8 cellular contexts compared by ENCODE assay signal in the genomic region with DNA sequence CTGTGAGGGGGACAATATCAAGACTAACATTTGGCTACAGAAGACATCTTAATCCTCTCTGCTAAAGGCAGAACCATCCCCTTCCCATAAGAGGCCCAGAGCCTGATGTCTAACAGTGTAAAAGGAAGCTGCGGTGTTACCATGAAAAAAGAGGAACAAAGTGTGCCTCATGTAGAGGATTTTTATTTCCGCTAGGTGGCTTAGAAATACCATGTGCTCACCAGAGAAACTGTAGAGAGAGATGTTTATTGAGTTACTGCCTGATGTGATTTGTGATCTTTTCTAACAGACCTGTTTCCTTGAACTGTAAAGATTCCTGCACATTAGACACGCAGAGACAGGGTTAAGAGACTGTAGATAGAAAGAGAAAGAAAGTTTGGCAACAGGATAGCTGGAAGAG. TPM values are rescaled to one million over a fixed set of nuclear protein-coding genes. Genes with fewer than 3 reads are reported as not detected.
A peak's percentile ranks its signal among the peaks of the same experiment; 100 is the strongest.
DNase-seq lines count a peak whose midpoint lies in the region; ATAC-seq and TF ChIP-seq lines count a peak whose summit lies in the region.
"Had no signal": no experiment of that assay in that cellular context is flagged by ENCODE, and none has a peak within 500 bp of the region (broad histone marks: within the 10 kb centered on the region; RNA-seq: fewer than 3 reads in every experiment).

No MANE protein-coding gene starts in this region.

- H3K9ac ChIP-seq in liver (ENCODE audit: low read depth in 1 of 2, low read length in 2 of 2): no peak overlapping the region

- TF ChIP-seq CTCF in RWPE1 (conservative IDR thresholded peaks at IDR 0.05; ENCODE audit: low read depth) (peak; percentile 30), liver (IDR thresholded peaks at IDR 0.05; ENCODE audit: low read depth, low read length, missing input control) (peak; percentile 27), heart left ventricle (IDR thresholded peaks at IDR 0.05) (peak in 3 of 12 donors; percentile 9 to 17 (median 12))

- H3K27me3 Mint-ChIP-seq in activated CD4-positive, alpha-beta memory T cell treated with anti-CD3 and anti-CD28 coated beads, Interleukin-2, amount 10 ng/mL, durations not matched to agents 7 days and 5 days: peaks cover 12% of the 10 kb centered on the region

- TF ChIP-seq POLR2A in GM18505 (IDR thresholded peaks at IDR 0.05; ENCODE audit: borderline replicate concordance, extremely low read depth, insufficient read depth, insufficient read length) (no peak), heart left ventricle (IDR thresholded peaks at IDR 0.05) (no peak)

- peak; percentile 44 to 52 for TF ChIP-seq RAD21 in liver (IDR thresholded peaks at IDR 0.05)

- no peak overlapping the region for H3K4me3 Mint-ChIP-seq in activated CD4-positive, alpha-beta memory T cell treated with anti-CD3 and anti-CD28 coated beads, Interleukin-2, amount 10 ng/mL, durations not matched to agents 7 days and 5 days

- H3K9me3 ChIP-seq in liver (ENCODE audit: control insufficient read depth in 4 of 4, low read length in 3 of 4): no peaks in the 10 kb centered on the region
- H3K9me3 ChIP-seq in heart left ventricle: no peaks in the 10 kb centered on the region
- H3K9me3 ChIP-seq: SJSA1 had no signal

- peak; percentile 9 for DNase-seq in RWPE1 (ENCODE audit: low spot score)
- no peak for DNase-seq in heart left ventricle
- no peak for DNase-seq in activated CD4-positive, alpha-beta memory T cell treated with anti-CD3 and anti-CD28 coated beads, Interleukin-2, amount 10 ng/mL, durations not matched to agents 7 days and 5 days
- no peak for DNase-seq in glomerular visceral epithelial cell (ENCODE audit: extremely low spot score)

- H3K27me3 ChIP-seq in liver (ENCODE audit: control insufficient read depth in 4 of 4, insufficient read depth in 4 of 4, low read length in 3 of 4): no peaks in the 10 kb centered on the region
- no peaks in the 10 kb centered on the region for H3K27me3 ChIP-seq in heart left ventricle
- H3K27me3 ChIP-seq: SJSA1 had no signal

- H3K4me1 Mint-ChIP-seq in activated CD4-positive, alpha-beta memory T cell treated with anti-CD3 and anti-CD28 coated beads, Interleukin-2, amount 10 ng/mL, durations not matched to agents 7 days and 5 days: peaks cover 14% of the 10 kb centered on the region

- POLR2A ChIA-PET in RWPE1 (lab: Yijun Ruan, JAX; ENCODE audit: low non-redundant PET): no interaction called here
- POLR2A ChIA-PET in activated CD4-positive, alpha-beta memory T cell treated with anti-CD3 and anti-CD28 coated beads, Interleukin-2, amount 10 ng/mL, durations not matched to agents 7 days and 5 days (lab: Charles Lee): no interaction called here

- H3K4me1 ChIP-seq in liver (ENCODE audit: control insufficient read depth in 4 of 4, insufficient read depth in 4 of 4, low read length in 3 of 4) (no peaks in the 10 kb centered on the region), heart left ventricle (peaks cover 0 to 4% (median 0%) of the 10 kb centered on the region in 12 donors)
- H3K4me1 ChIP-seq: SJSA1 had no signal

- H3K27ac ChIP-seq in RWPE1 (no peak overlapping the region), liver (ENCODE audit: low read depth in 1 of 2, low read length in 2 of 2) (no peak overlapping the region), heart left ventricle (no peak overlapping the region)
- H3K27ac ChIP-seq: SJSA1 had no signal

- no peaks in the 10 kb centered on the region for H3K9me3 Mint-ChIP-seq in activated CD4-positive, alpha-beta memory T cell treated with anti-CD3 and anti-CD28 coated beads, Interleukin-2, amount 10 ng/mL, durations not matched to agents 7 days and 5 days

- no peak overlapping the region for H3K27ac Mint-ChIP-seq in activated CD4-positive, alpha-beta memory T cell treated with anti-CD3 and anti-CD28 coated beads, Interleukin-2, amount 10 ng/mL, durations not matched to agents 7 days and 5 days

- H3K4me3 ChIP-seq in liver (ENCODE audit: low read depth in 1 of 3, low read length in 3 of 3) (no peak overlapping the region), heart left ventricle (no peak overlapping the region)
- H3K4me3 ChIP-seq: SJSA1 had no signal

- CTCF ChIA-PET in RWPE1 (lab: Yijun Ruan, JAX): interaction anchor here (0.6 kb wide), 1 partner anchor 51 kb away, joined by 3 read pairs; no protein-coding TSS in a partner anchor
- CTCF ChIA-PET in activated CD4-positive, alpha-beta memory T cell treated with anti-CD3 and anti-CD28 coated beads, Interleukin-2, amount 10 ng/mL, durations not matched to agents 7 days and 5 days (lab: Charles Lee): interaction anchor here (1.7 kb wide), 1 partner anchor 150 kb away, joined by 6 read pairs; no protein-coding TSS in a partner anchor

- intact Hi-C loops in heart left ventricle (cut with DNase I): no loop called here

- 50% methylated on average over 3 of the region's 3 CpGs for WGBS in liver
- 32 to 55% (median 45%) methylated on average over 3 of the region's 3 CpGs for WGBS in heart left ventricle, 4 donors

- peak; percentile 81 for ATAC-seq in GM18505 (IDR thresholded peaks at IDR 0.05; ENCODE audit: unreplicated experiment)
- ATAC-seq in HG02870 (IDR thresholded peaks at IDR 0.05; ENCODE audit: unreplicated experiment): peak; percentile 71
- no peak for ATAC-seq in heart left ventricle

- H3K36me3 ChIP-seq in liver (ENCODE audit: control insufficient read depth in 4 of 4, insufficient read depth in 3 of 4, low read depth in 1 of 4, low read length in 3 of 4) (no peaks in the 10 kb centered on the region), heart left ventricle (no peaks in the 10 kb centered on the region)
- H3K36me3 ChIP-seq: SJSA1 had no signal

- no peaks in the 10 kb centered on the region for H3K36me3 Mint-ChIP-seq in activated CD4-positive, alpha-beta memory T cell treated with anti-CD3 and anti-CD28 coated beads, Interleukin-2, amount 10 ng/mL, durations not matched to agents 7 days and 5 days (ENCODE audit: low read depth)

TF ChIP-seq in liver, 16 proteins besides CTCF, POLR2A, EP300 and RAD21:
- TF ChIP-seq EGR1 (IDR thresholded peaks at IDR 0.05; ENCODE audit: low read depth in 2 of 2) (no peak), JUND (IDR thresholded peaks at IDR 0.05) (no peak), GABPA (IDR thresholded peaks at IDR 0.05 in 1 of 2, conservative IDR thresholded peaks at IDR 0.05 in 1 of 2) (no peak), HNF4A (conservative IDR thresholded peaks at IDR 0.05) (no peak), HNF4G (IDR thresholded peaks at IDR 0.05) (no peak)
- TF ChIP-seq, protein P1, sequence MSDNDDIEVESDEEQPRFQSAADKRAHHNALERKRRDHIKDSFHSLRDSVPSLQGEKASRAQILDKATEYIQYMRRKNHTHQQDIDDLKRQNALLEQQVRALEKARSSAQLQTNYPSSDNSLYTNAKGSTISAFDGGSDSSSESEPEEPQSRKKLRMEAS (IDR thresholded peaks at IDR 0.05): peak; percentile 23
- TF ChIP-seq, protein P2, sequence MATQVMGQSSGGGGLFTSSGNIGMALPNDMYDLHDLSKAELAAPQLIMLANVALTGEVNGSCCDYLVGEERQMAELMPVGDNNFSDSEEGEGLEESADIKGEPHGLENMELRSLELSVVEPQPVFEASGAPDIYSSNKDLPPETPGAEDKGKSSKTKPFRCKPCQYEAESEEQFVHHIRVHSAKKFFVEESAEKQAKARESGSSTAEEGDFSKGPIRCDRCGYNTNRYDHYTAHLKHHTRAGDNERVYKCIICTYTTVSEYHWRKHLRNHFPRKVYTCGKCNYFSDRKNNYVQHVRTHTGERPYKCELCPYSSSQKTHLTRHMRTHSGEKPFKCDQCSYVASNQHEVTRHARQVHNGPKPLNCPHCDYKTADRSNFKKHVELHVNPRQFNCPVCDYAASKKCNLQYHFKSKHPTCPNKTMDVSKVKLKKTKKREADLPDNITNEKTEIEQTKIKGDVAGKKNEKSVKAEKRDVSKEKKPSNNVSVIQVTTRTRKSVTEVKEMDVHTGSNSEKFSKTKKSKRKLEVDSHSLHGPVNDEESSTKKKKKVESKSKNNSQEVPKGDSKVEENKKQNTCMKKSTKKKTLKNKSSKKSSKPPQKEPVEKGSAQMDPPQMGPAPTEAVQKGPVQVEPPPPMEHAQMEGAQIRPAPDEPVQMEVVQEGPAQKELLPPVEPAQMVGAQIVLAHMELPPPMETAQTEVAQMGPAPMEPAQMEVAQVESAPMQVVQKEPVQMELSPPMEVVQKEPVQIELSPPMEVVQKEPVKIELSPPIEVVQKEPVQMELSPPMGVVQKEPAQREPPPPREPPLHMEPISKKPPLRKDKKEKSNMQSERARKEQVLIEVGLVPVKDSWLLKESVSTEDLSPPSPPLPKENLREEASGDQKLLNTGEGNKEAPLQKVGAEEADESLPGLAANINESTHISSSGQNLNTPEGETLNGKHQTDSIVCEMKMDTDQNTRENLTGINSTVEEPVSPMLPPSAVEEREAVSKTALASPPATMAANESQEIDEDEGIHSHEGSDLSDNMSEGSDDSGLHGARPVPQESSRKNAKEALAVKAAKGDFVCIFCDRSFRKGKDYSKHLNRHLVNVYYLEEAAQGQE (IDR thresholded peaks at IDR 0.05): no peak

RNA-seq across cellular contexts. Expression of a gene that starts 22.1 kb away (rescaled TPM):
- not detected for total RNA-seq in liver
- not detected for polyA plus RNA-seq in liver
- total RNA-seq in heart left ventricle: not detected
- not detected for polyA plus RNA-seq in heart left ventricle
- not detected for total RNA-seq in activated CD4-positive, alpha-beta memory T cell treated with anti-CD3 and anti-CD28 coated beads, Interleukin-2, amount 10 ng/mL, durations not matched to agents 7 days and 5 days
- total RNA-seq: SJSA1 had no signal

RNA-seq across cellular contexts. Expression of a gene that starts 41.3 kb away (rescaled TPM):
- not detected for total RNA-seq in liver
- not detected for polyA plus RNA-seq in liver
- not detected for total RNA-seq in heart left ventricle
- polyA plus RNA-seq in heart left ventricle: not detected
- total RNA-seq in activated CD4-positive, alpha-beta memory T cell treated with anti-CD3 and anti-CD28 coated beads, Interleukin-2, amount 10 ng/mL, durations not matched to agents 7 days and 5 days: not detected
- total RNA-seq: SJSA1 had no signal

RNA-seq across cellular contexts. Expression of a gene that starts 58.0 kb away (rescaled TPM):
- total RNA-seq in liver (not detected), heart left ventricle (not detected)
- polyA plus RNA-seq in liver (not detected), heart left ventricle (not detected)
- not detected for total RNA-seq in activated CD4-positive, alpha-beta memory T cell treated with anti-CD3 and anti-CD28 coated beads, Interleukin-2, amount 10 ng/mL, durations not matched to agents 7 days and 5 days
- total RNA-seq: SJSA1 had no signal

Comparison
In these comparisons a context has a peak if more than half of its experiments do, and no peak if none do; other contexts are left out.
1. ATAC-seq: peak in GM18505 (single experiment) and HG02870 (single experiment); none in heart left ventricle (0 of 4).